Comparison of ENCODE assay signal across 19 cellular contexts in genomic region chr3:13853978-13854296, GRCh38. TPM values are rescaled to one million over a fixed set of nuclear protein-coding genes. Genes with fewer than 3 reads are reported as not detected.
DNase-seq lines count a peak whose midpoint lies in the region; ATAC-seq and TF ChIP-seq lines count a peak whose summit lies in the region.
"Had no signal": no experiment of that assay in that cellular context is flagged by ENCODE, and none has a peak within 500 bp of the region (broad histone marks: within the 10 kb centered on the region; RNA-seq: fewer than 3 reads in every experiment).

No MANE protein-coding gene starts in this region.

- TF ChIP-seq EP300 in SK-N-SH (IDR thresholded peaks at IDR 0.05; ENCODE audit: borderline replicate concordance in 1 of 2, low read depth in 1 of 2, low read length in 1 of 2), result no peak

- no peak for TF ChIP-seq CTCF in endodermal cell (conservative IDR thresholded peaks at IDR 0.05)
- no peak for TF ChIP-seq CTCF in smooth muscle cell (IDR thresholded peaks at IDR 0.05; ENCODE audit: borderline replicate concordance, insufficient read depth, poor library complexity, severe bottlenecking)
- no peak for TF ChIP-seq CTCF in SK-N-SH (IDR thresholded peaks at IDR 0.05)

- no peaks in the 10 kb centered on the region for H3K9me2 ChIP-seq in SK-N-SH

- CTCF ChIA-PET in SK-N-SH (lab: Yijun Ruan, JAX), result interaction anchor here (0.9 to 2.4 kb wide), 5 partner anchors 27 to 199 kb away, joined by 3 to 10 read pairs (median 3); partner anchors contain the start of gene WNT7A

- H3K9ac ChIP-seq in endodermal cell (ENCODE audit: extremely low read depth, low read length, poor library complexity, severe bottlenecking) (no peak overlapping the region), smooth muscle cell (ENCODE audit: low read depth) (no peak overlapping the region), SK-N-SH (no peak overlapping the region)

- no peaks in the 10 kb centered on the region for H3K36me3 Mint-ChIP-seq in activated naive CD8-positive, alpha-beta T cell treated with anti-CD3 and anti-CD28 coated beads for 36 hours
- H3K36me3 Mint-ChIP-seq in activated naive CD8-positive, alpha-beta T cell treated with anti-CD3 and anti-CD28 coated beads, Interleukin-2, amount 50 U/mL, for 24 hours (ENCODE audit: low read depth), result no peaks in the 10 kb centered on the region
- no peaks in the 10 kb centered on the region for H3K36me3 Mint-ChIP-seq in endodermal cell (ENCODE audit: low read depth)

- no peak overlapping the region for H3K4me2 ChIP-seq in smooth muscle cell
- no peak overlapping the region for H3K4me2 ChIP-seq in SK-N-SH

- WGBS in endodermal cell (ENCODE audit: insufficient coverage in 1 of 2, insufficient read length in 1 of 2), 2 experiments, result 92 to 100% methylated on average over 1 of the region's 1 CpG
- WGBS in smooth muscle cell (ENCODE audit: low lambda C conversion rate), result 50% methylated on average over 1 of the region's 1 CpG
- 21% methylated on average over 1 of the region's 1 CpG for WGBS in SK-N-SH (ENCODE audit: low lambda C conversion rate)

- H3K9me3 ChIP-seq in endodermal cell (ENCODE audit: control insufficient read depth, low read length) (no peaks in the 10 kb centered on the region), smooth muscle cell (replicated peaks; ENCODE audit: low read depth) (no peaks in the 10 kb centered on the region), SK-N-SH (no peaks in the 10 kb centered on the region)
- H3K9me3 ChIP-seq: left lung, pancreas, Peyer's patch, vagina had no signal

- ATAC-seq in activated naive CD8-positive, alpha-beta T cell treated with anti-CD3 and anti-CD28 coated beads, Interleukin-2, amount 50 U/mL, for 24 hours, result no peak
- ATAC-seq: left lung had no signal

- H3K4me1 ChIP-seq in endodermal cell (ENCODE audit: control insufficient read depth, insufficient read depth, low read length), result no peaks in the 10 kb centered on the region
- peaks cover 5% of the 10 kb centered on the region for H3K4me1 ChIP-seq in smooth muscle cell (ENCODE audit: low read depth)
- H3K4me1 ChIP-seq in SK-N-SH (ENCODE audit: control insufficient read depth in 1 of 2, insufficient read depth in 2 of 2, low read depth in 1 of 2, low read length in 1 of 2), result no peaks in the 10 kb centered on the region; a peak in 1 of 4 replicates
- H3K4me1 ChIP-seq: left lung, pancreas, Peyer's patch had no signal

- no peak overlapping the region for H2AFZ ChIP-seq in smooth muscle cell (ENCODE audit: low read depth)
- no peak overlapping the region for H2AFZ ChIP-seq in SK-N-SH (ENCODE audit: low read depth)

- peak; percentile 10 for DNase-seq in activated naive CD8-positive, alpha-beta T cell treated with anti-CD3 and anti-CD28 coated beads for 36 hours
- no peak for DNase-seq in activated naive CD8-positive, alpha-beta T cell treated with anti-CD3 and anti-CD28 coated beads, Interleukin-2, amount 50 U/mL, for 24 hours
- DNase-seq in LoVo (ENCODE audit: low spot score), result peak; percentile 60
- peak; percentile 63 for DNase-seq in endodermal cell
- DNase-seq in smooth muscle cell (lab: John Stamatoyannopoulos, UW; ENCODE audit: unreplicated experiment), result no peak
- DNase-seq in NCI-H1092 (lab: John Stamatoyannopoulos, UW), result no peak
- no peak for DNase-seq in substantia nigra (lab: John Stamatoyannopoulos, UW)
- no peak for DNase-seq in SK-N-SH
- DNase-seq: hippocampal formation, left lung, MV-4-11, NCI-H2107, NCI-H526 treated with DMSO at 0.1 percent for 48 hours, Peyer's patch had no signal

- H4K20me1 ChIP-seq in smooth muscle cell (ENCODE audit: low read depth) (no peaks in the 10 kb centered on the region), SK-N-SH (ENCODE audit: insufficient read depth) (no peaks in the 10 kb centered on the region)

- peaks cover 11% of the 10 kb centered on the region for H3K4me1 Mint-ChIP-seq in activated naive CD8-positive, alpha-beta T cell treated with anti-CD3 and anti-CD28 coated beads for 36 hours
- peaks cover 19% of the 10 kb centered on the region for H3K4me1 Mint-ChIP-seq in activated naive CD8-positive, alpha-beta T cell treated with anti-CD3 and anti-CD28 coated beads, Interleukin-2, amount 50 U/mL, for 24 hours
- H3K4me1 Mint-ChIP-seq in endodermal cell, result no peaks in the 10 kb centered on the region

- H3K36me3 ChIP-seq in endodermal cell (ENCODE audit: control insufficient read depth, insufficient read depth, low read length), result no peaks in the 10 kb centered on the region
- H3K36me3 ChIP-seq in smooth muscle cell (ENCODE audit: low read depth), result no peaks in the 10 kb centered on the region
- H3K36me3 ChIP-seq in SK-N-SH (replicated peaks in 1 of 2; ENCODE audit: control insufficient read depth in 1 of 2, insufficient read depth in 2 of 2, low read length in 1 of 2), result no peaks in the 10 kb centered on the region
- H3K36me3 ChIP-seq: left lung, pancreas, Peyer's patch, vagina had no signal

- H3K27me3 ChIP-seq in endodermal cell (ENCODE audit: control insufficient read depth, insufficient read depth, low read length, poor library complexity, severe bottlenecking) (no peaks in the 10 kb centered on the region), smooth muscle cell (ENCODE audit: low read depth) (no peaks in the 10 kb centered on the region), SK-N-SH (ENCODE audit: insufficient read depth) (no peaks in the 10 kb centered on the region)
- H3K27me3 ChIP-seq: pancreas, Peyer's patch, vagina had no signal

- TF ChIP-seq RAD21 in SK-N-SH (IDR thresholded peaks at IDR 0.05; ENCODE audit: low read length), result no peak

- H3K4me3 Mint-ChIP-seq in activated naive CD8-positive, alpha-beta T cell treated with anti-CD3 and anti-CD28 coated beads for 36 hours, result no peak overlapping the region
- no peak overlapping the region for H3K4me3 Mint-ChIP-seq in activated naive CD8-positive, alpha-beta T cell treated with anti-CD3 and anti-CD28 coated beads, Interleukin-2, amount 50 U/mL, for 24 hours
- H3K4me3 Mint-ChIP-seq in endodermal cell, result no peak overlapping the region
- H3K4me3 Mint-ChIP-seq: stimulated activated naive CD8-positive, alpha-beta T cell treated with anti-CD3 and anti-CD28 coated beads, Interleukin-15, Interleukin-2, amounts not matched to agents 100 ng/mL and 50 ng/mL, for 24 hours had no signal

- H3K9me3 Mint-ChIP-seq in activated naive CD8-positive, alpha-beta T cell treated with anti-CD3 and anti-CD28 coated beads for 36 hours, result no peaks in the 10 kb centered on the region
- no peaks in the 10 kb centered on the region for H3K9me3 Mint-ChIP-seq in activated naive CD8-positive, alpha-beta T cell treated with anti-CD3 and anti-CD28 coated beads, Interleukin-2, amount 50 U/mL, for 24 hours
- no peaks in the 10 kb centered on the region for H3K9me3 Mint-ChIP-seq in endodermal cell
- H3K9me3 Mint-ChIP-seq: stimulated activated naive CD8-positive, alpha-beta T cell treated with anti-CD3 and anti-CD28 coated beads, Interleukin-15, Interleukin-2, amounts not matched to agents 100 ng/mL and 50 ng/mL, for 24 hours had no signal

- H3K4me3 ChIP-seq in endodermal cell (ENCODE audit: low read length) (no peak overlapping the region), smooth muscle cell (no peak overlapping the region), SK-N-SH (ENCODE audit: low read depth in 2 of 2, low read length in 1 of 2) (no peak overlapping the region)
- H3K4me3 ChIP-seq: left lung, pancreas, Peyer's patch, skin epidermis, vagina had no signal

- POLR2A ChIA-PET in SK-N-SH (lab: Yijun Ruan, JAX), result no interaction called here

- H3F3A ChIP-seq in smooth muscle cell (ENCODE audit: low read depth), result no peaks in the 10 kb centered on the region
- H3F3A ChIP-seq in SK-N-SH (replicated peaks; ENCODE audit: insufficient read depth), result no peaks in the 10 kb centered on the region

- H3K79me2 ChIP-seq in smooth muscle cell (ENCODE audit: low read depth) (no peaks in the 10 kb centered on the region), SK-N-SH (ENCODE audit: insufficient read depth) (no peaks in the 10 kb centered on the region)

- H3K27ac ChIP-seq in endodermal cell (ENCODE audit: low read depth, low read length), result no peak overlapping the region
- H3K27ac ChIP-seq in smooth muscle cell (ENCODE audit: low read depth), result peak overlapping the region; percentile 65
- H3K27ac ChIP-seq in substantia nigra (ENCODE audit: low read depth, low read length, poor library complexity, severe bottlenecking), result no peak overlapping the region
- no peak overlapping the region for H3K27ac ChIP-seq in SK-N-SH (ENCODE audit: low read depth in 2 of 2, low read length in 1 of 2)
- H3K27ac ChIP-seq: left lung, pancreas, Peyer's patch, vagina had no signal

- no peaks in the 10 kb centered on the region for H3K27me3 Mint-ChIP-seq in activated naive CD8-positive, alpha-beta T cell treated with anti-CD3 and anti-CD28 coated beads for 36 hours
- H3K27me3 Mint-ChIP-seq in activated naive CD8-positive, alpha-beta T cell treated with anti-CD3 and anti-CD28 coated beads, Interleukin-2, amount 50 U/mL, for 24 hours, result no peaks in the 10 kb centered on the region
- H3K27me3 Mint-ChIP-seq in endodermal cell (ENCODE audit: insufficient read depth), result peaks cover 13% of the 10 kb centered on the region

- no peak overlapping the region for H3K27ac Mint-ChIP-seq in activated naive CD8-positive, alpha-beta T cell treated with anti-CD3 and anti-CD28 coated beads for 36 hours
- no peak overlapping the region for H3K27ac Mint-ChIP-seq in activated naive CD8-positive, alpha-beta T cell treated with anti-CD3 and anti-CD28 coated beads, Interleukin-2, amount 50 U/mL, for 24 hours
- H3K27ac Mint-ChIP-seq in endodermal cell, result no peak overlapping the region

TF ChIP-seq in SK-N-SH, 30 proteins besides CTCF, POLR2A, EP300 and RAD21 (continues in another document):
- no peak for TF ChIP-seq SIN3A (IDR thresholded peaks at IDR 0.05; ENCODE audit: borderline replicate concordance, low read depth, low read length)

RNA-seq across cellular contexts. Expression of gene WNT7A, which starts 25.9 kb away (rescaled TPM):
- under 1 TPM in 1 of 2 experiments, not detected in 1; 0.20 TPM for total RNA-seq in activated naive CD8-positive, alpha-beta T cell treated with anti-CD3 and anti-CD28 coated beads for 36 hours
- total RNA-seq in endodermal cell (under 1 TPM in 1 of 2 donors, not detected in 1; 0.13 TPM), smooth muscle cell (0.18 and 0.58 TPM in 2 replicates)
- polyA plus RNA-seq in endodermal cell (2013, experiment 1 of 2), result 4.3 TPM
- polyA plus RNA-seq in endodermal cell (2013, experiment 2 of 2), result 4.1 TPM
- polyA plus RNA-seq in smooth muscle cell (0.24 and 1.6 TPM in 2 replicates), SK-N-SH (2012; rRNA removed) (not detected in 2 replicates)
- not detected in 2 replicates for polyA plus RNA-seq in SK-N-SH (2012; cell fraction: cytosol; rRNA removed)
- not detected in 2 replicates for polyA plus RNA-seq in SK-N-SH (2012; cell fraction: nucleus; rRNA removed)
- total RNA-seq: HepG2, Peyer's patch, vagina had no signal
- polyA plus RNA-seq: HepG2 had no signal

Comparison
In these comparisons a context has a peak if more than half of its experiments do, and no peak if none do; other contexts are left out.
1. DNase-seq: peak in activated naive CD8-positive, alpha-beta T cell treated with anti-CD3 and anti-CD28 coated beads for 36 hours (single experiment), LoVo (single experiment) and endodermal cell (single experiment); none in activated naive CD8-positive, alpha-beta T cell treated with anti-CD3 and anti-CD28 coated beads, Interleukin-2, amount 50 U/mL, for 24 hours (single experiment), smooth muscle cell (single experiment), NCI-H1092 (single experiment), substantia nigra (0 of 49) and SK-N-SH (single experiment).